ENCODE assay signal across 8 cellular contexts in genomic region chr12:51590347-51591019, GRCh38. TPM values are rescaled to one million over a fixed set of nuclear protein-coding genes. Genes with fewer than 3 reads are reported as not detected.
DNase-seq lines count a peak whose midpoint lies in the region; ATAC-seq and TF ChIP-seq lines count a peak whose summit lies in the region.

No MANE protein-coding gene starts in this region.

- no peak overlapping the region for H3K27ac ChIP-seq in PC-3 (ENCODE audit: low read length)
- H3K27ac ChIP-seq in neuronal stem cell (replicated peaks; ENCODE audit: low read length) = peak overlapping the region; percentile 36
- H3K27ac ChIP-seq in subcutaneous abdominal adipose tissue (ENCODE audit: low read depth, low read length) = no peak overlapping the region

- TF ChIP-seq CTCF in BE2C (IDR thresholded peaks at IDR 0.05; ENCODE audit: low read depth, low read length) = peak; percentile 47
- TF ChIP-seq CTCF in PC-3 (conservative IDR thresholded peaks at IDR 0.05; ENCODE audit: low read depth, low read length) = peak; percentile 33; the same call in 1 of the 2 replicates

- peaks cover 46% of the 10 kb centered on the region for H3K79me2 ChIP-seq in PC-3 (ENCODE audit: low read length)

- H3K4me3 Mint-ChIP-seq in activated T-helper 2 cell treated with anti-CD3 and anti-CD28 coated beads, Interferon-gamma antibody, Interleukin-2, Interleukin-4, amounts not matched to agents 10 μg/mL and 5 μg/mL and 100 μg/mL, durations not matched to agents 14 hours and 24 hours and 36 hours (ENCODE audit: low read depth) = peak overlapping the region; percentile 86

- no peaks in the 10 kb centered on the region for H3K9me3 Mint-ChIP-seq in activated T-helper 2 cell treated with anti-CD3 and anti-CD28 coated beads, Interferon-gamma antibody, Interleukin-2, Interleukin-4, amounts not matched to agents 10 μg/mL and 5 μg/mL and 100 μg/mL, durations not matched to agents 14 hours and 24 hours and 36 hours

- no peaks in the 10 kb centered on the region for H3K36me3 ChIP-seq in BE2C
- no peaks in the 10 kb centered on the region for H3K36me3 ChIP-seq in PC-3 (ENCODE audit: low read depth, low read length)
- H3K36me3 ChIP-seq in neuronal stem cell (replicated peaks in 1 of 2; ENCODE audit: control insufficient read depth in 2 of 2, insufficient read depth in 2 of 2, low read length in 2 of 2) = peaks cover 0 to 3% of the 10 kb centered on the region in 2 donors
- H3K36me3 ChIP-seq in subcutaneous abdominal adipose tissue (ENCODE audit: control insufficient read depth in 5 of 5, insufficient read depth in 5 of 5, low read length in 5 of 5) = no peaks in the 10 kb centered on the region

- no peak for TF ChIP-seq EP300 in Ishikawa (IDR thresholded peaks at IDR 0.05; ENCODE audit: borderline replicate concordance)

- H3K18ac ChIP-seq in neuronal stem cell (ENCODE audit: low read length) = peak overlapping the region; percentile 15

- peak; percentile 36; the same call in 1 of the 2 replicates for TF ChIP-seq RAD21 in Ishikawa (IDR thresholded peaks at IDR 0.05; ENCODE audit: low read depth)

- H3K27me3 Mint-ChIP-seq in activated T-helper 2 cell treated with anti-CD3 and anti-CD28 coated beads, Interferon-gamma antibody, Interleukin-2, Interleukin-4, amounts not matched to agents 10 μg/mL and 5 μg/mL and 100 μg/mL, durations not matched to agents 14 hours and 24 hours and 36 hours (ENCODE audit: low read depth) = peaks cover 62% of the 10 kb centered on the region

- H3K4me3 ChIP-seq in BE2C (ENCODE audit: low read depth, low read length) (peak overlapping the region; percentile 65), PC-3 (ENCODE audit: low read length) (peak overlapping the region; percentile 83), neuronal stem cell (ENCODE audit: low read length in 2 of 2) (peak overlapping the region; percentile 54 to 81), subcutaneous abdominal adipose tissue (ENCODE audit: low read depth in 1 of 5, low read length in 5 of 5) (peak overlapping the region in 4 of 5 donors; percentile 55 to 72 (median 61))

- TSS peak; percentile 40 for BruUV-seq in PC-3 (replicated peaks; lab: Mats Ljungman, UMichigan)

- POLR2A ChIA-PET in PC-3 (lab: Charles Lee; ENCODE audit: unreplicated experiment) = no interaction called here

- peaks cover 3% of the 10 kb centered on the region for H3F3A ChIP-seq in PC-3 (ENCODE audit: low read length, unreplicated experiment)

- H3K23ac ChIP-seq in neuronal stem cell (ENCODE audit: low read depth, low read length, poor library complexity) = no peak overlapping the region

- H3K9me3 ChIP-seq in BE2C = no peaks in the 10 kb centered on the region
- no peaks in the 10 kb centered on the region for H3K9me3 ChIP-seq in PC-3 (ENCODE audit: low read length)
- no peaks in the 10 kb centered on the region for H3K9me3 ChIP-seq in neuronal stem cell (replicated peaks in 1 of 2; ENCODE audit: control insufficient read depth in 2 of 2, insufficient read depth in 1 of 2, low read depth in 1 of 2, low read length in 2 of 2)
- H3K9me3 ChIP-seq in subcutaneous abdominal adipose tissue (ENCODE audit: control insufficient read depth in 5 of 5, low read length in 5 of 5) = no peaks in the 10 kb centered on the region

- H3K27ac Mint-ChIP-seq in activated T-helper 2 cell treated with anti-CD3 and anti-CD28 coated beads, Interferon-gamma antibody, Interleukin-2, Interleukin-4, amounts not matched to agents 10 μg/mL and 5 μg/mL and 100 μg/mL, durations not matched to agents 14 hours and 24 hours and 36 hours = peak overlapping the region; percentile 30

- H2BK12ac ChIP-seq in neuronal stem cell (ENCODE audit: low read length) = no peak overlapping the region

- no peaks in the 10 kb centered on the region for H3K36me3 Mint-ChIP-seq in activated T-helper 2 cell treated with anti-CD3 and anti-CD28 coated beads, Interferon-gamma antibody, Interleukin-2, Interleukin-4, amounts not matched to agents 10 μg/mL and 5 μg/mL and 100 μg/mL, durations not matched to agents 14 hours and 24 hours and 36 hours (ENCODE audit: low read depth)

- H3K4ac ChIP-seq in neuronal stem cell (ENCODE audit: low read length) = no peak overlapping the region

- H3K79me1 ChIP-seq in neuronal stem cell (ENCODE audit: low read depth, low read length) = no peaks in the 10 kb centered on the region

- no CpG with 5 or more reads among the region's 68 CpGs for WGBS in neuronal stem cell (ENCODE audit: extremely low coverage in 2 of 2, insufficient read length in 2 of 2, insufficient replicate concordance in 1 of 2), 2 donors

- no peak overlapping the region for H4K8ac ChIP-seq in neuronal stem cell (ENCODE audit: low read depth, low read length)

- H2BK15ac ChIP-seq in neuronal stem cell (ENCODE audit: low read length) = no peak overlapping the region

- CTCF ChIA-PET in PC-3 (lab: Charles Lee) = interaction anchor here (0.6 kb wide), 1 partner anchor 212 kb away, joined by 5 read pairs; no protein-coding TSS in a partner anchor

- H2AK5ac ChIP-seq in neuronal stem cell (ENCODE audit: low read depth, low read length) = no peak overlapping the region

- H3K14ac ChIP-seq in neuronal stem cell (ENCODE audit: low read length) = no peak overlapping the region

- H2AFZ ChIP-seq in PC-3 (ENCODE audit: low read length) (peak overlapping the region; percentile 88), neuronal stem cell (ENCODE audit: low read length) (peak overlapping the region; percentile 93)

- H4K91ac ChIP-seq in neuronal stem cell (ENCODE audit: low read depth, low read length, poor library complexity) = no peak overlapping the region

- H3K4me1 Mint-ChIP-seq in activated T-helper 2 cell treated with anti-CD3 and anti-CD28 coated beads, Interferon-gamma antibody, Interleukin-2, Interleukin-4, amounts not matched to agents 10 μg/mL and 5 μg/mL and 100 μg/mL, durations not matched to agents 14 hours and 24 hours and 36 hours (ENCODE audit: low read depth) = peaks cover 7% of the 10 kb centered on the region

- H4K20me1 ChIP-seq in PC-3 (ENCODE audit: low read length) = peaks cover 18% of the 10 kb centered on the region; the same call in 1 of the 2 replicates

- peak overlapping the region; percentile 44 for H3K9ac ChIP-seq in PC-3 (ENCODE audit: low read length)
- peak overlapping the region; percentile 9 for H3K9ac ChIP-seq in neuronal stem cell (ENCODE audit: low read depth, low read length, poor library complexity)
- H3K9ac ChIP-seq in subcutaneous abdominal adipose tissue (ENCODE audit: low read length in 5 of 5) = peak overlapping the region in 3 of 5 donors; percentile 20 to 31 (median 26)

- H3K4me1 ChIP-seq in BE2C (peaks cover 3% of the 10 kb centered on the region; the same call in 1 of the 2 replicates), PC-3 (ENCODE audit: insufficient read depth, low read length) (peaks cover 24% of the 10 kb centered on the region), neuronal stem cell (ENCODE audit: control insufficient read depth in 2 of 2, insufficient read depth in 1 of 2, low read depth in 1 of 2, low read length in 2 of 2) (peaks cover 8 to 16% of the 10 kb centered on the region in 2 donors), subcutaneous abdominal adipose tissue (ENCODE audit: control insufficient read depth in 5 of 5, insufficient read depth in 5 of 5, low read length in 5 of 5) (peaks cover 0 to 17% (median 11%) of the 10 kb centered on the region in 5 donors)

- ATAC-seq in GM19397 (IDR thresholded peaks at IDR 0.05; ENCODE audit: unreplicated experiment) (peak; percentile 82), PC-3 (peak; percentile 75)

- no peaks in the 10 kb centered on the region for H3K9me2 ChIP-seq in PC-3 (replicated peaks; ENCODE audit: low read length)

- intact Hi-C loops in PC-3 (cut with micrococcal nuclease) = loop anchor here (1.0 to 5.0 kb wide), 2 partner anchors 46 to 232 kb away; no protein-coding TSS in a partner anchor
- intact Hi-C loops in activated T-helper 2 cell treated with anti-CD3 and anti-CD28 coated beads, Interferon-gamma antibody, Interleukin-2, Interleukin-4, amounts not matched to agents 10 μg/mL and 5 μg/mL and 100 μg/mL, durations not matched to agents 14 hours and 24 hours and 36 hours (cut with micrococcal nuclease) = loop anchor here (10.0 kb wide), 1 partner anchor 234 kb away; no protein-coding TSS in a partner anchor

- H3K27me3 ChIP-seq in BE2C (no peaks in the 10 kb centered on the region), PC-3 (ENCODE audit: low read length) (no peaks in the 10 kb centered on the region), neuronal stem cell (ENCODE audit: control insufficient read depth in 3 of 3, insufficient read depth in 3 of 3, low read depth in 1 of 3, low read length in 3 of 3) (peaks cover 0 to 11% (median 0%) of the 10 kb centered on the region in 3 experiments), subcutaneous abdominal adipose tissue (ENCODE audit: control insufficient read depth in 5 of 5, insufficient read depth in 4 of 5, low read length in 5 of 5) (peaks cover 6 to 30% (median 17%) of the 10 kb centered on the region in 5 donors)

- DNase-seq in BE2C (peak; percentile 95), PC-3 (peak; percentile 86), fibroblast of the conjunctiva (ENCODE audit: low read depth) (peak; percentile 30), neuronal stem cell (ENCODE audit: low spot score) (peak; percentile 92)
- DNase-seq in activated T-helper 2 cell treated with anti-CD3 and anti-CD28 coated beads, Interferon-gamma antibody, Interleukin-2, Interleukin-4, amounts not matched to agents 10 μg/mL and 5 μg/mL and 100 μg/mL, durations not matched to agents 14 hours and 24 hours and 36 hours (ENCODE audit: low spot score) = peak; percentile 71

- no peak overlapping the region for H2BK5ac ChIP-seq in neuronal stem cell (ENCODE audit: low read length)

- H2BK120ac ChIP-seq in neuronal stem cell (ENCODE audit: low read depth, low read length) = no peak overlapping the region

- H3K4me2 ChIP-seq in PC-3 (ENCODE audit: low read length) = peak overlapping the region; percentile 93
- peak overlapping the region; percentile 88 for H3K4me2 ChIP-seq in neuronal stem cell (ENCODE audit: insufficient read depth, low read length, poor library complexity, severe bottlenecking)

RNA-seq across cellular contexts. Expression of gene SCN8A, which starts 0.6 kb away (rescaled TPM):
- polyA plus RNA-seq in BE2C (2012; ENCODE audit: insufficient read depth, insufficient read length, low read depth) = 17.6 TPM
- total RNA-seq in PC-3 (2014; rRNA removed) = 10.7 and 12.7 TPM in 2 replicates
- total RNA-seq in activated T-helper 2 cell treated with anti-CD3 and anti-CD28 coated beads, Interferon-gamma antibody, Interleukin-2, Interleukin-4, amounts not matched to agents 10 μg/mL and 5 μg/mL and 100 μg/mL, durations not matched to agents 14 hours and 24 hours and 36 hours = 0.25 and 0.39 TPM in 2 replicates
- polyA plus RNA-seq in neuronal stem cell (2013, experiment 1 of 2) = 1.8 TPM
- polyA plus RNA-seq in neuronal stem cell (2013, experiment 2 of 2) = 1.9 TPM

Comparison
In these comparisons a context has a peak if more than half of its experiments do, and no peak if none do; other contexts are left out.
1. DNase-seq: peak in every context shown above with its lines; median percentile 95 in BE2C; 92 in neuronal stem cell; 86 in PC-3; 71 in activated T-helper 2 cell treated with anti-CD3 and anti-CD28 coated beads, Interferon-gamma antibody, Interleukin-2, Interleukin-4, amounts not matched to agents 10 μg/mL and 5 μg/mL and 100 μg/mL, durations not matched to agents 14 hours and 24 hours and 36 hours; 30 in fibroblast of the conjunctiva.